8 cellular contexts compared by ENCODE assay signal in genomic region chr17:78736526-78737079, GRCh38. TPM values are rescaled to one million over a fixed set of nuclear protein-coding genes. Genes with fewer than 3 reads are reported as not detected.
DNase-seq lines count a peak whose midpoint lies in the region; ATAC-seq and TF ChIP-seq lines count a peak whose summit lies in the region.

No MANE protein-coding gene starts in this region.

- H3K4me3 Mint-ChIP-seq in WTC11 = no peak overlapping the region
- H3K4me3 Mint-ChIP-seq in dendritic cell treated with granulocyte-macrophage colony-stimulating factor and Interleukin-4, amounts not matched to agents 40 ng/mL and 50 ng/mL, for 4 days = peak overlapping the region; percentile 88

- H3K27ac Mint-ChIP-seq in WTC11 = peak overlapping the region; percentile 80; the same call in 1 of the 2 replicates
- peak overlapping the region; percentile 89 for H3K27ac Mint-ChIP-seq in dendritic cell treated with granulocyte-macrophage colony-stimulating factor and Interleukin-4, amounts not matched to agents 40 ng/mL and 50 ng/mL, for 4 days

- intact Hi-C loops in dendritic cell treated with granulocyte-macrophage colony-stimulating factor and Interleukin-4, amounts not matched to agents 40 ng/mL and 50 ng/mL, for 4 days (cut with micrococcal nuclease) = loop anchor here (5.0 kb wide), 1 partner anchor 36 kb away; no protein-coding TSS in a partner anchor
- intact Hi-C loops in transverse colon (cut with DNase I; ENCODE audit: low total_unique reads) = no loop called here

- peak overlapping the region; percentile 90 to 95 (median 92) for H3K27ac ChIP-seq in transverse colon

- peaks cover 29% of the 10 kb centered on the region for H3K4me1 Mint-ChIP-seq in WTC11
- peaks cover 84% of the 10 kb centered on the region for H3K4me1 Mint-ChIP-seq in dendritic cell treated with granulocyte-macrophage colony-stimulating factor and Interleukin-4, amounts not matched to agents 40 ng/mL and 50 ng/mL, for 4 days (ENCODE audit: low read depth)

- TF ChIP-seq EP300 in transverse colon (IDR thresholded peaks at IDR 0.05; ENCODE audit: low read depth) = no peak

- TF ChIP-seq CTCF in WTC11 (IDR thresholded peaks at IDR 0.05) (no peak), transverse colon (IDR thresholded peaks at IDR 0.05) (peak in 4 of 5 experiments; percentile 12 to 66 (median 36))

- peak; percentile 95 for ATAC-seq in WTC11
- ATAC-seq in HG02840 (IDR thresholded peaks at IDR 0.05; ENCODE audit: low FRiP score, unreplicated experiment) = no peak

- H3K4me1 ChIP-seq in mononuclear cell (ENCODE audit: insufficient read depth, low read length) (peaks cover 89% of the 10 kb centered on the region), transverse colon (peaks cover 28 to 61% (median 33%) of the 10 kb centered on the region in 4 donors)

- H3K27me3 ChIP-seq in H7 (ENCODE audit: control insufficient read depth, insufficient read depth, low read length) (no peaks in the 10 kb centered on the region), mononuclear cell (ENCODE audit: insufficient read depth, low read length) (no peaks in the 10 kb centered on the region), transverse colon (no peaks in the 10 kb centered on the region)

- H3K9me3 Mint-ChIP-seq in WTC11 = no peaks in the 10 kb centered on the region
- no peaks in the 10 kb centered on the region for H3K9me3 Mint-ChIP-seq in dendritic cell treated with granulocyte-macrophage colony-stimulating factor and Interleukin-4, amounts not matched to agents 40 ng/mL and 50 ng/mL, for 4 days

- H3K9me3 ChIP-seq in mononuclear cell (ENCODE audit: low read depth, low read length) = no peaks in the 10 kb centered on the region
- H3K9me3 ChIP-seq in transverse colon = no peaks in the 10 kb centered on the region

- H3K36me3 ChIP-seq in H7 (replicated peaks; ENCODE audit: control insufficient read depth, insufficient read depth, low read length) (no peaks in the 10 kb centered on the region), transverse colon (no peaks in the 10 kb centered on the region)

- no peaks in the 10 kb centered on the region for H3K36me3 Mint-ChIP-seq in WTC11
- peaks cover 65% of the 10 kb centered on the region for H3K36me3 Mint-ChIP-seq in dendritic cell treated with granulocyte-macrophage colony-stimulating factor and Interleukin-4, amounts not matched to agents 40 ng/mL and 50 ng/mL, for 4 days (ENCODE audit: low read depth)

- CTCF ChIA-PET in WTC11 (lab: Charles Lee) = interaction anchor here (0.5 to 2.8 kb wide), 5 partner anchors 10 to 250 kb away, joined by 3 to 12 read pairs (median 4); no protein-coding TSS in a partner anchor

- POLR2A ChIA-PET in WTC11 (lab: Charles Lee) = no interaction called here

- in situ Hi-C loops in G401 (cut with HindIII; ENCODE audit: low sequenced_read_pairs) = no loop called here
- in situ Hi-C loops in transverse colon (cut with MboI; ENCODE audit: low pct_ligation_motif_present in 1 of 4, low pct_unique_long_range_greater_than_20kb in 1 of 4, low sequenced_read_pairs in 3 of 4) = no loop called here

- 14 to 29% methylated on average over 9 to 15 of the region's 15 CpGs for WGBS in transverse colon (ENCODE audit: low coverage in 1 of 2), 2 donors

- H3K27me3 Mint-ChIP-seq in WTC11 (ENCODE audit: low read depth) = no peaks in the 10 kb centered on the region
- H3K27me3 Mint-ChIP-seq in dendritic cell treated with granulocyte-macrophage colony-stimulating factor and Interleukin-4, amounts not matched to agents 40 ng/mL and 50 ng/mL, for 4 days = no peaks in the 10 kb centered on the region

- TF ChIP-seq POLR2A in transverse colon (IDR thresholded peaks at IDR 0.05) = peak; percentile 91

- peak; percentile 81 for DNase-seq in G401 (ENCODE audit: low spot score)
- DNase-seq in H7 = peak; percentile 57
- DNase-seq in NCI-H1436 treated with DMSO at 0.1 percent for 48 hours (lab: John Stamatoyannopoulos, UW) = peak; percentile 42
- DNase-seq in WTC11 (ENCODE audit: low spot score) = peak; percentile 32
- DNase-seq in transverse colon = peak; percentile 94

- H3K4me3 ChIP-seq in H7 (ENCODE audit: insufficient read depth, low read depth, low read length) (no peak overlapping the region), mononuclear cell (ENCODE audit: low read length) (peak overlapping the region; percentile 85), transverse colon (peak overlapping the region; percentile 30 to 62 (median 54))

TF ChIP-seq in WTC11, 78 proteins besides CTCF, POLR2A, EP300 and RAD21:
- TF ChIP-seq ZNF121 (CRISPR knock-in tag; IDR thresholded peaks at IDR 0.05) (peak; percentile 84), SMAD4 (CRISPR knock-in tag; IDR thresholded peaks at IDR 0.05) (no peak)

RNA-seq across cellular contexts. Expression of gene CYTH1, which starts 45.5 kb away (rescaled TPM):
- total RNA-seq in G401 (2014; rRNA removed; shearing (Covaris generic)) = 21.7 and 28.1 TPM in 2 replicates
- 10.3 and 11.3 TPM in 2 replicates for total RNA-seq in H7 (2014; rRNA removed; shearing (Covaris generic))
- 15.1 to 20.0 TPM (median 15.8 TPM) in 3 replicates for total RNA-seq in WTC11 (2021)
- total RNA-seq in mononuclear cell = 273 TPM
- total RNA-seq in transverse colon = 100 to 1,000 TPM; 103 to 156 (median 142) TPM

Comparison
In these comparisons a context has a peak if more than half of its experiments do, and no peak if none do; other contexts are left out.
1. DNase-seq: peak in every context shown above with its lines; median percentile 94 in transverse colon; 81 in G401; 57 in H7; 42 in NCI-H1436 treated with DMSO at 0.1 percent for 48 hours; 32 in WTC11.